ENCODE assay signal across 1 cellular context in the genomic region with DNA sequence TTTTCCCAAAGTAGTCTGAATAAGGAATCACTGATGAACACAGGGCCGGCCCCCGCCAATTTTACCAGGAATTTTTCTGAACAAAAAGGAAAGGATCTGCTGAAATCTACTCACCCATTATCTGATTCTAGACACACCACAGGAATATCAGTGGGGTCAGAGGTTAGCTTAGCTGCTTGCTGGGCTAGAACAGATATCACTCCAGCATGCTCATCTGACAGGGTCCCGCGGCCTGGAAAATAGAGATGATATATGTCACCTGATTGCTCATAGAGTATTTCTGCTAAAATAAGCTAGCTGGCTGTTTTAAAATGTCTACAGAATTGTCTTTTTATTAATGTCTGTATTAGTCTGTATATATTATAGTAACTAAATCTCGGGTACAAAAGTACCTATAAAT.
TF ChIP-seq lines count a peak whose summit lies in the region.

No MANE protein-coding gene starts in this region.

TF ChIP-seq in K562, 482 proteins besides CTCF, POLR2A, EP300 and RAD21:
- peak; percentile 60 for TF ChIP-seq PKNOX1 (IDR thresholded peaks at IDR 0.05)
- peak; percentile 39 for TF ChIP-seq TAL1 (IDR thresholded peaks at IDR 0.05)
- 0 out of 4 replicates have a peak, but pooled peaks of 1 of the 2 experiments have one; percentile 19 for TF ChIP-seq RCOR1 (IDR thresholded peaks at IDR 0.05; ENCODE audit: borderline replicate concordance in 1 of 2, low read depth in 2 of 2, low read length in 2 of 2)
- no peak for TF ChIP-seq SMARCE1 (IDR thresholded peaks at IDR 0.05)
- TF ChIP-seq CBFA2T3 (IDR thresholded peaks at IDR 0.05), result peak; percentile 70; the same call in 1 of the 2 replicates
- TF ChIP-seq ZNF589 (CRISPR knock-in tag; IDR thresholded peaks at IDR 0.05; ENCODE audit: low read depth), result peak; percentile 41; the same call in 1 of the 2 replicates
- TF ChIP-seq E2F6 (IDR thresholded peaks at IDR 0.05; ENCODE audit: borderline replicate concordance in 1 of 2, extremely low read depth in 1 of 2, insufficient read depth in 1 of 2, insufficient read length in 1 of 2, low read depth in 1 of 2, low read length in 1 of 2, poor library complexity in 1 of 2, severe bottlenecking in 1 of 2), result no peak
- 0 out of 2 replicates have a peak, but pooled peaks have one; percentile 35 for TF ChIP-seq NR2C1 (IDR thresholded peaks at IDR 0.05)
- peak; percentile 86 for TF ChIP-seq NR2C1 (tag; IDR thresholded peaks at IDR 0.05)
- peak; percentile 48 for TF ChIP-seq CBFA2T2 (conservative IDR thresholded peaks at IDR 0.05)
- TF ChIP-seq ARID1B (IDR thresholded peaks at IDR 0.05), result peak; percentile 69
- no peak for TF ChIP-seq FOXO4 (CRISPR knock-in tag; IDR thresholded peaks at IDR 0.05)
- TF ChIP-seq KDM1A (IDR thresholded peaks at IDR 0.05), result 0 out of 4 replicates have a peak, but pooled peaks of 1 of the 2 experiments have one; percentile 16
- TF ChIP-seq HDAC8 (tag; IDR thresholded peaks at IDR 0.05), result no peak
- TF ChIP-seq POLR2AphosphoS2 (IDR thresholded peaks at IDR 0.05; ENCODE audit: low read length), result no peak
- peak; percentile 28; the same call in 1 of the 2 replicates for TF ChIP-seq MTA2 (IDR thresholded peaks at IDR 0.05; ENCODE audit: low read depth)
- TF ChIP-seq TGIF2 (CRISPR knock-in tag; IDR thresholded peaks at IDR 0.05), result no peak
- no peak for TF ChIP-seq NR2C2 (CRISPR knock-in tag; IDR thresholded peaks at IDR 0.05)
- TF ChIP-seq NR2C2 (tag; IDR thresholded peaks at IDR 0.05), result peak; percentile 57; the same call in 1 of the 2 replicates
- peak; percentile 45 for TF ChIP-seq TCF3 (CRISPR knock-in tag; IDR thresholded peaks at IDR 0.05)
- TF ChIP-seq TFE3 (CRISPR knock-in tag; IDR thresholded peaks at IDR 0.05), result no peak
- TF ChIP-seq TEAD1 (CRISPR knock-in tag; IDR thresholded peaks at IDR 0.05), result peak in 1 of 2 experiments; percentile 31; a peak in 1 of 4 replicates
- TF ChIP-seq TEAD4 (IDR thresholded peaks at IDR 0.05; ENCODE audit: low read length), result peak; percentile 72
- TF ChIP-seq TEAD4 (CRISPR knock-in tag; IDR thresholded peaks at IDR 0.05; ENCODE audit: borderline replicate concordance), result no peak
- TF ChIP-seq FOSL1 (tag; conservative IDR thresholded peaks at IDR 0.05), result peak; percentile 53; the same call in 1 of the 2 replicates
- no peak for TF ChIP-seq SMAD3 (CRISPR knock-in tag; conservative IDR thresholded peaks at IDR 0.05)
- peak; percentile 85 for TF ChIP-seq MEIS2 (IDR thresholded peaks at IDR 0.05; ENCODE audit: partially characterized antibody)
